ENCODE assay signal across 1 cellular context in genomic region chr17:82300707-82301270, GRCh38.
A peak's percentile ranks its signal among the peaks of the same experiment; 100 is the strongest.
TF ChIP-seq lines count a peak whose summit lies in the region.

No MANE protein-coding gene starts in this region.

TF ChIP-seq in HepG2, 621 proteins besides CTCF, POLR2A, EP300 and RAD21 (continued from another document and continues in another):
- no peak for TF ChIP-seq PRDM15 (CRISPR knock-in tag; IDR thresholded peaks at IDR 0.05)
- TF ChIP-seq MZF1 (CRISPR knock-in tag; IDR thresholded peaks at IDR 0.05; ENCODE audit: borderline replicate concordance), result no peak
- no peak for TF ChIP-seq HHEX (CRISPR knock-in tag; IDR thresholded peaks at IDR 0.05)
- TF ChIP-seq ZNF574 (CRISPR knock-in tag; IDR thresholded peaks at IDR 0.05), result peak; percentile 56
- TF ChIP-seq KAT7 (CRISPR knock-in tag; IDR thresholded peaks at IDR 0.05; ENCODE audit: borderline replicate concordance), result no peak
- peak; percentile 63; the same call in 1 of the 2 replicates for TF ChIP-seq ZFX (CRISPR knock-in tag; IDR thresholded peaks at IDR 0.05; ENCODE audit: low read depth)
- no peak for TF ChIP-seq NFYC (CRISPR knock-in tag; IDR thresholded peaks at IDR 0.05)
- peak; percentile 44; the same call in 1 of the 2 replicates for TF ChIP-seq ZNF747 (CRISPR knock-in tag; IDR thresholded peaks at IDR 0.05; ENCODE audit: borderline replicate concordance)
- no peak for TF ChIP-seq PHF20 (CRISPR knock-in tag; IDR thresholded peaks at IDR 0.05)
- no peak for TF ChIP-seq ZNF749 (CRISPR knock-in tag; IDR thresholded peaks at IDR 0.05; ENCODE audit: borderline replicate concordance)
- 0 out of 2 replicates have a peak, but pooled peaks have one; percentile 20 for TF ChIP-seq KMT2B (CRISPR knock-in tag; IDR thresholded peaks at IDR 0.05)
- TF ChIP-seq NR0B2 (CRISPR knock-in tag; IDR thresholded peaks at IDR 0.05), result 0 out of 2 replicates have a peak, but pooled peaks have one; percentile 10
- TF ChIP-seq FOXO1 (CRISPR knock-in tag; IDR thresholded peaks at IDR 0.05), result 0 out of 2 replicates have a peak, but pooled peaks have one; percentile 16
- TF ChIP-seq ARID5B (CRISPR knock-in tag; IDR thresholded peaks at IDR 0.05), result 0 out of 2 replicates have a peak, but pooled peaks have one; percentile 51
- TF ChIP-seq NFE2L1 (CRISPR knock-in tag; IDR thresholded peaks at IDR 0.05; ENCODE audit: borderline replicate concordance), result no peak
- TF ChIP-seq ZSCAN31 (CRISPR knock-in tag; IDR thresholded peaks at IDR 0.05; ENCODE audit: low read depth), result peak; percentile 68; the same call in 1 of the 2 replicates
- peak; percentile 53; the same call in 1 of the 2 replicates for TF ChIP-seq RARA (CRISPR knock-in tag; IDR thresholded peaks at IDR 0.05)
- TF ChIP-seq PAX8 (CRISPR knock-in tag; IDR thresholded peaks at IDR 0.05; ENCODE audit: borderline replicate concordance), result no peak
- TF ChIP-seq RFX1 (IDR thresholded peaks at IDR 0.05), result no peak
- peak; percentile 80 for TF ChIP-seq ZMYM3 (CRISPR knock-in tag; IDR thresholded peaks at IDR 0.05)
- TF ChIP-seq RFXANK (CRISPR knock-in tag; IDR thresholded peaks at IDR 0.05), result no peak
- TF ChIP-seq YEATS2 (CRISPR knock-in tag; IDR thresholded peaks at IDR 0.05; ENCODE audit: borderline replicate concordance), result 0 out of 2 replicates have a peak, but pooled peaks have one; percentile 10
- no peak for TF ChIP-seq GTF2F1 (IDR thresholded peaks at IDR 0.05; ENCODE audit: low read length)
- TF ChIP-seq EZH2 (conservative IDR thresholded peaks at IDR 0.05; ENCODE audit: low read depth, low read length), result no peak
- peak; percentile 71; the same call in 1 of the 2 replicates for TF ChIP-seq NFKBIZ (CRISPR knock-in tag; IDR thresholded peaks at IDR 0.05)
- TF ChIP-seq TOE1 (CRISPR knock-in tag; IDR thresholded peaks at IDR 0.05), result no peak
- no peak for TF ChIP-seq ZNF264 (CRISPR knock-in tag; IDR thresholded peaks at IDR 0.05)
- TF ChIP-seq HCFC1 (IDR thresholded peaks at IDR 0.05; ENCODE audit: low read depth, low read length), result no peak
- no peak for TF ChIP-seq ZNF570 (CRISPR knock-in tag; IDR thresholded peaks at IDR 0.05; ENCODE audit: borderline replicate concordance)
- no peak for TF ChIP-seq ZNF597 (CRISPR knock-in tag; IDR thresholded peaks at IDR 0.05)
- no peak for TF ChIP-seq ZNF512 (CRISPR knock-in tag; IDR thresholded peaks at IDR 0.05)
- TF ChIP-seq TSC22D2 (CRISPR knock-in tag; IDR thresholded peaks at IDR 0.05; ENCODE audit: borderline replicate concordance), result peak; percentile 80; the same call in 1 of the 2 replicates
- TF ChIP-seq ZBTB7A (CRISPR knock-in tag; IDR thresholded peaks at IDR 0.05), result no peak; the same call in 1 of the 2 replicates
- 0 out of 2 replicates have a peak, but pooled peaks have one; percentile 49 for TF ChIP-seq KDM1A (CRISPR knock-in tag; IDR thresholded peaks at IDR 0.05)
- peak; percentile 69 for TF ChIP-seq THRA (CRISPR knock-in tag; IDR thresholded peaks at IDR 0.05; ENCODE audit: borderline replicate concordance)
- TF ChIP-seq KLF12 (CRISPR knock-in tag; IDR thresholded peaks at IDR 0.05; ENCODE audit: borderline replicate concordance), result no peak
- no peak for TF ChIP-seq ZNF839 (CRISPR knock-in tag; IDR thresholded peaks at IDR 0.05; ENCODE audit: borderline replicate concordance)
- TF ChIP-seq ARHGAP35 (CRISPR knock-in tag; IDR thresholded peaks at IDR 0.05; ENCODE audit: borderline replicate concordance), result no peak
- no peak; the same call in 1 of the 2 replicates for TF ChIP-seq ZNF180 (CRISPR knock-in tag; IDR thresholded peaks at IDR 0.05; ENCODE audit: borderline replicate concordance, low read depth)
- TF ChIP-seq PRDM10 (CRISPR knock-in tag; IDR thresholded peaks at IDR 0.05; ENCODE audit: low read depth), result peak; percentile 46; the same call in 1 of the 2 replicates
- no peak for TF ChIP-seq RFX3 (CRISPR knock-in tag; IDR thresholded peaks at IDR 0.05)
